In the genomic region with DNA sequence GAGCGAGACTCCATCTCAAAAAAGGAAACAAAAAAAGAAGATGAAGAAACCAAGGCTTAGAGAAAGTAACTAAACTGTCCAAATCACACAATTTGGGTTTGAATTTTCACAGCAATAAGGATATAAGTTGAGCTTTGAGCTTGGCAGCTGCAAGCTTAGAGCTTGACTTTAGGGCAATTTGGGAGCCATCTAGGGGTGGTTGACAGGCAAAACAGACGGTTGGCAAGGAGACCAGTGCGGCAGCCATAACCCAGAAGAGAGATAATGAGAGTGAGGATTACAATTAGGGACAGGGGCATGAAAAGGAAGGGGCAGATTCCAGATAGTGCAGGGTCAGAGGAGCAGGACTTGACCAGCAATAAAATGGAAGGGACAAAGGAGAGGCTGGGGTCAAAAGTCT, we compare ENCODE assay signal across 9 cellular contexts.
A peak's percentile ranks its signal among the peaks of the same experiment; 100 is the strongest.
DNase-seq lines count a peak whose midpoint lies in the region; ATAC-seq and TF ChIP-seq lines count a peak whose summit lies in the region.
"Had no signal": no experiment of that assay in that cellular context is flagged by ENCODE, and none has a peak within 500 bp of the region (broad histone marks: within the 10 kb centered on the region; RNA-seq: fewer than 3 reads in every experiment).

No MANE protein-coding gene starts in this region.

- peaks cover 7% of the 10 kb centered on the region for H3K27me3 Mint-ChIP-seq in nephron (ENCODE audit: low read depth)

- peak overlapping the region; percentile 10 to 40 (median 39) for H3K4me3 Mint-ChIP-seq in nephron

- in situ Hi-C loops in SK-MEL-5 (cut with HindIII; ENCODE audit: low pct_unique_long_range_greater_than_20kb, low sequenced_read_pairs), result no loop called here

- DNase-seq in SKM-1 treated with dmso at 0.1 percent for 144 hours (lab: John Stamatoyannopoulos, UW; ENCODE audit: unreplicated experiment) (peak; percentile 17), SKM-1 (lab: John Stamatoyannopoulos, UW; ENCODE audit: unreplicated experiment) (no peak), SK-MEL-5 (ENCODE audit: low read depth, low spot score) (peak; percentile 48), NCI-H2107 (lab: John Stamatoyannopoulos, UW) (no peak), amniotic stem cell (lab: John Stamatoyannopoulos, UW) (no peak)
- DNase-seq: NCI-H1092 treated with DMSO at 0.1 percent for 48 hours had no signal

- H3K36me3 Mint-ChIP-seq in nephron (ENCODE audit: low read depth), result no peaks in the 10 kb centered on the region

- peak overlapping the region; percentile 65 to 93 (median 84) for H3K27ac Mint-ChIP-seq in nephron

- peaks cover 38% of the 10 kb centered on the region for H3K4me1 Mint-ChIP-seq in nephron

- ATAC-seq in HG03432 (IDR thresholded peaks at IDR 0.05; ENCODE audit: unreplicated experiment), result peak; percentile 56
- ATAC-seq in GM21360 (IDR thresholded peaks at IDR 0.05; ENCODE audit: unreplicated experiment), result no peak

- no peaks in the 10 kb centered on the region for H3K9me3 Mint-ChIP-seq in nephron

- peak in 1 of 3 experiments; percentile 8 for TF ChIP-seq CTCF in nephron (IDR thresholded peaks at IDR 0.05; ENCODE audit: unreplicated experiment in 3 of 3)

Comparison
In these comparisons a context has a peak if more than half of its experiments do, and no peak if none do; other contexts are left out.
1. DNase-seq: peak in SKM-1 treated with dmso at 0.1 percent for 144 hours (single experiment) and SK-MEL-5 (single experiment); none in SKM-1 (single experiment), NCI-H2107 (single experiment) and amniotic stem cell (single experiment).